In genomic region chr17:19281161-19281560, GRCh38 we compare ENCODE assay signal across 20 cellular contexts.
"Had no signal": no experiment of that assay in that cellular context is flagged by ENCODE, and none has a peak within 500 bp of the region (broad histone marks: within the 10 kb centered on the region; RNA-seq: fewer than 3 reads in every experiment).

No MANE protein-coding gene starts in this region.

- H3K27ac ChIP-seq: cardiac muscle cell, testis, upper lobe of right lung had no signal

- H3K9me3 ChIP-seq: sigmoid colon, testis, upper lobe of right lung had no signal

- H3K27me3 Mint-ChIP-seq: progenitor cell of endocrine pancreas had no signal

- H3K27me3 ChIP-seq: cardiac muscle cell, sigmoid colon, testis, upper lobe of right lung had no signal

- H3K4me3 ChIP-seq: cardiac muscle cell, sigmoid colon, testis, upper lobe of right lung had no signal

- ATAC-seq: activated T-cell treated with anti-CD3 and anti-CD28 coated beads, Interleukin-2, amount 50 U/mL, for 4 hours; natural killer cell treated with Interleukin-12 subunit alpha and Interleukin-12 subunit beta and Interleukin-15 and Interleukin-18, amount 100 ng/mL, for 72 hours; stimulated activated naive CD8-positive, alpha-beta T cell treated with anti-CD3 and anti-CD28 coated beads, Interleukin-15, Interleukin-2, amounts not matched to agents 100 U/mL and 50 U/mL, for 24 hours; upper lobe of right lung had no signal

- DNase-seq: activated CD4-positive, alpha-beta memory T cell treated with anti-CD3 and anti-CD28 coated beads for 36 hours; activated CD4-positive, alpha-beta T cell treated with anti-CD3 and anti-CD28 coated beads for 1 hour; activated gamma-delta T cell treated with Interleukin-2 at 50 U/mL for 16 hours; activated naive CD8-positive, alpha-beta T cell treated with anti-CD3 and anti-CD28 coated beads for 36 hours; activated T-cell treated with anti-CD3 and anti-CD28 coated beads, Interleukin-2, amount 50 U/mL, for 4 hours; head of caudate nucleus; mesenchymal stem cell; nucleus accumbens; sigmoid colon; stimulated activated CD4-positive, alpha-beta T cell treated with anti-CD3 and anti-CD28 coated beads, Interleukin-4, amount 100 ng/mL, for 1 hour; stimulated activated CD8-positive, alpha-beta memory T cell treated with anti-CD3 and anti-CD28 coated beads, Interleukin-4, amount 100 ng/mL, for 48 hours; stimulated activated naive CD8-positive, alpha-beta T cell treated with anti-CD3 and anti-CD28 coated beads, Interleukin-15, Interleukin-2, amounts not matched to agents 100 U/mL and 50 U/mL, for 24 hours; SW 1271; testis; upper lobe of right lung had no signal

- H3K36me3 ChIP-seq: cardiac muscle cell had no signal

- H3K4me3 Mint-ChIP-seq: activated CD4-positive, alpha-beta memory T cell treated with anti-CD3 and anti-CD28 coated beads for 36 hours; activated naive CD8-positive, alpha-beta T cell treated with anti-CD3 and anti-CD28 coated beads for 36 hours; activated T-cell treated with anti-CD3 and anti-CD28 coated beads, Interleukin-2, amount 50 U/mL, for 4 hours; natural killer cell treated with Interleukin-12 subunit alpha and Interleukin-12 subunit beta and Interleukin-15 and Interleukin-18, amount 100 ng/mL, for 72 hours had no signal

- FAIRE-seq: colon, endothelial cell of umbilical vein had no signal

- H3K36me3 Mint-ChIP-seq: natural killer cell treated with Interleukin-12 subunit alpha and Interleukin-12 subunit beta and Interleukin-15 and Interleukin-18, amount 100 ng/mL, for 72 hours had no signal

- H3K27ac Mint-ChIP-seq: activated CD4-positive, alpha-beta memory T cell treated with anti-CD3 and anti-CD28 coated beads for 36 hours; activated naive CD8-positive, alpha-beta T cell treated with anti-CD3 and anti-CD28 coated beads for 36 hours; natural killer cell treated with Interleukin-12 subunit alpha and Interleukin-12 subunit beta and Interleukin-15 and Interleukin-18, amount 100 ng/mL, for 72 hours; progenitor cell of endocrine pancreas had no signal

- H3K9me3 Mint-ChIP-seq: activated CD4-positive, alpha-beta memory T cell treated with anti-CD3 and anti-CD28 coated beads for 36 hours; activated naive CD8-positive, alpha-beta T cell treated with anti-CD3 and anti-CD28 coated beads for 36 hours; activated T-cell treated with anti-CD3 and anti-CD28 coated beads, Interleukin-2, amount 50 U/mL, for 4 hours; natural killer cell treated with Interleukin-12 subunit alpha and Interleukin-12 subunit beta and Interleukin-15 and Interleukin-18, amount 100 ng/mL, for 72 hours had no signal
